Comparison of ENCODE assay signal across 8 cellular contexts in the genomic region with DNA sequence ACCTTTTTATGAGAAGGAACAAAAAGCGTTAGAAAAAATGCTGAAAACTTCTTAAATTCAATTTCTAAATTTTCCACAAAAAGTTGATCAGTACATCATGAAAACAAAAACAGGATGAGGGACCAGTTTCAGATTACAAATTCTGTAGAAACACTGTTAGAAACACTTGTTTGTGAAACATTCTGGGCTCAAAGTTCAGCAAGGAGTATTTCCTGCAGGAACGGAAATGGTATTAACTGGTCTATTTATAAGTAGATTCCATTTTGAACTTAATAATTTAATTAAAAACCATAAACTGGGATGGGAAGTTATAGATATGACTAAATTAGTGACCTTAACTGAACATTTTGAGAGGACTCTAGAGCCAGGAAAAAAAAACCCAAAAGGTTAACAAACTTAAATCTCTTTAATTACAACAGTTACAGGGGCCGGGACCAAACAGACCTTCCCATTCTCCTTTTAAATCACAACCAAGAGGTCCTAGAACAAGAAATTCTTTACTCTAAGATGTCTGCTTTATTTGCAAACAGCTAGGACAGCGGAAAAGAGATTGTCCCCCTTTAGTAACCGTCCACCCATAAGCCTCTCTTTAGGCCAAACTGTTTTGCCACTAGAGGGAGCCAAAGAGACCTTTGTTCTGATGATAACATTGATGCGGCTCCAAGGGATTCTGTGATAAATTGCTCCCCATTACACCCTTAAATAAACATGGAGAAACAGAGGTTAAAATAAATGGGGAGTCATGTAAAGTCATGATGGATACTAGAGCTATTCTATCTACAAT.
DNase-seq lines count a peak whose midpoint lies in the region; ATAC-seq and TF ChIP-seq lines count a peak whose summit lies in the region.

No MANE protein-coding gene starts in this region.

- H4K20me1 ChIP-seq in H9 (ENCODE audit: control insufficient read depth, insufficient read depth, insufficient read length) (no peaks in the 10 kb centered on the region), OCI-LY3 (ENCODE audit: insufficient read depth, low read length) (no peaks in the 10 kb centered on the region)

- no peak overlapping the region for H2BK15ac ChIP-seq in H9 (ENCODE audit: low read depth, low read length)

- H3K27me3 Mint-ChIP-seq in H9 (ENCODE audit: low read depth): no peaks in the 10 kb centered on the region
- no peaks in the 10 kb centered on the region for H3K27me3 Mint-ChIP-seq in endodermal cell (ENCODE audit: insufficient read depth)

- H3K23ac ChIP-seq in H9 (ENCODE audit: insufficient read length, low read depth, low read length): no peak overlapping the region

- no peak overlapping the region for H3K56ac ChIP-seq in H9 (ENCODE audit: insufficient read length, low read depth, low read length)

- H3K79me2 ChIP-seq in H9 (ENCODE audit: insufficient read depth, low read length): no peaks in the 10 kb centered on the region
- no peaks in the 10 kb centered on the region for H3K79me2 ChIP-seq in OCI-LY3 (ENCODE audit: low read length)

- H2BK12ac ChIP-seq in H9 (ENCODE audit: insufficient read length, low read depth, low read length): no peak overlapping the region

- H3K36me3 Mint-ChIP-seq in H9 (ENCODE audit: insufficient read depth in 1 of 3, low read depth in 3 of 3) (peaks cover 16 to 38% (median 23%) of the 10 kb centered on the region in 3 experiments), endodermal cell (ENCODE audit: low read depth) (peaks cover 25% of the 10 kb centered on the region)

- no peaks in the 10 kb centered on the region for H3K4me1 ChIP-seq in cardiac muscle cell (ENCODE audit: low read depth)
- H3K4me1 ChIP-seq in H9 (ENCODE audit: insufficient read depth, low read length): no peaks in the 10 kb centered on the region
- H3K4me1 ChIP-seq in OCI-LY3 (ENCODE audit: low read length): peaks cover 2% of the 10 kb centered on the region; the same call in 1 of the 2 replicates
- H3K4me1 ChIP-seq in endodermal cell (ENCODE audit: control insufficient read depth, insufficient read depth, low read length): no peaks in the 10 kb centered on the region
- no peaks in the 10 kb centered on the region for H3K4me1 ChIP-seq in psoas muscle

- peak; percentile 72 for TF ChIP-seq CTCF in cardiac muscle cell (IDR thresholded peaks at IDR 0.05; ENCODE audit: low read depth, low read length)
- peak; percentile 86 for TF ChIP-seq CTCF in H9 (conservative IDR thresholded peaks at IDR 0.05)
- TF ChIP-seq CTCF in OCI-LY3 (IDR thresholded peaks at IDR 0.05; ENCODE audit: low read depth, low read length): peak; percentile 89
- peak; percentile 96 for TF ChIP-seq CTCF in endodermal cell (conservative IDR thresholded peaks at IDR 0.05)
- peak; percentile 22 for TF ChIP-seq CTCF in psoas muscle (IDR thresholded peaks at IDR 0.05)

- intact Hi-C loops in Right ventricle myocardium inferior (cut with DNase I) (no loop called here), psoas muscle (cut with DNase I) (no loop called here)

- H3K4me3 ChIP-seq in cardiac muscle cell (no peak overlapping the region), OCI-LY3 (ENCODE audit: low read length) (no peak overlapping the region), endodermal cell (ENCODE audit: low read length) (no peak overlapping the region), psoas muscle (no peak overlapping the region)

- no peak overlapping the region for H3K14ac ChIP-seq in H9 (ENCODE audit: insufficient read depth, low read length)

- no peak overlapping the region for H3K4ac ChIP-seq in H9 (ENCODE audit: low read depth, low read length)

- DNase-seq in cardiac muscle cell (ENCODE audit: low read depth in 1 of 2, low spot score in 1 of 2) (peak; percentile 34 to 58), Right ventricle myocardium inferior (ENCODE audit: missing footprints) (no peak), H9 (peak; percentile 41), endodermal cell (peak; percentile 68), psoas muscle (no peak), DMS153 treated with DMSO at 0.1 percent for 48 hours (lab: John Stamatoyannopoulos, UW; ENCODE audit: unreplicated experiment) (no peak)

- H4K91ac ChIP-seq in H9 (ENCODE audit: insufficient read length, low read depth, low read length): no peak overlapping the region

- H4K5ac ChIP-seq in H9 (ENCODE audit: insufficient read length, low read depth, low read length): no peak overlapping the region

- no CpG with 5 or more reads among the region's 6 CpGs for WGBS in H9 (ENCODE audit: extremely low coverage, insufficient read length, low lambda C conversion rate)
- WGBS in endodermal cell (ENCODE audit: insufficient coverage in 1 of 2, insufficient read length in 1 of 2), 2 experiments: 83 to 95% methylated on average over 1 to 6 of the region's 6 CpGs
- 78 to 83% (median 81%) methylated on average over 6 of the region's 6 CpGs for WGBS in psoas muscle, 3 donors

- no peak overlapping the region for H3K4me3 Mint-ChIP-seq in H9
- H3K4me3 Mint-ChIP-seq in endodermal cell: no peak overlapping the region

- H3K4me2 ChIP-seq in H9 (ENCODE audit: insufficient read depth, insufficient read length, low read length) (no peak overlapping the region), OCI-LY3 (ENCODE audit: low read length) (no peak overlapping the region)

- H3K9me3 ChIP-seq in cardiac muscle cell (ENCODE audit: low read depth) (no peaks in the 10 kb centered on the region), H9 (ENCODE audit: control insufficient read depth, low read depth, low read length) (no peaks in the 10 kb centered on the region), OCI-LY3 (ENCODE audit: insufficient read depth, low read length) (peaks cover 3% of the 10 kb centered on the region), endodermal cell (ENCODE audit: control insufficient read depth, low read length) (peaks cover 49% of the 10 kb centered on the region), psoas muscle (peaks cover 8% of the 10 kb centered on the region)

- no peak overlapping the region for H4K8ac ChIP-seq in H9 (replicated peaks; ENCODE audit: insufficient read length, low read depth, low read length)

- no peak overlapping the region for H3K27ac Mint-ChIP-seq in H9
- H3K27ac Mint-ChIP-seq in endodermal cell: no peak overlapping the region

- no peak overlapping the region for H3K27ac ChIP-seq in cardiac muscle cell
- H3K27ac ChIP-seq in H9 (ENCODE audit: insufficient read length, low read depth, low read length): no peak overlapping the region
- H3K27ac ChIP-seq in OCI-LY3 (ENCODE audit: low read length): no peak overlapping the region
- no peak overlapping the region for H3K27ac ChIP-seq in endodermal cell (ENCODE audit: low read depth, low read length)
- H3K27ac ChIP-seq in psoas muscle: no peak overlapping the region

- H2AK5ac ChIP-seq in H9 (ENCODE audit: insufficient read length, low read length): no peak overlapping the region

- no peak overlapping the region for H2BK120ac ChIP-seq in H9 (ENCODE audit: low read depth, low read length, poor library complexity, severe bottlenecking)

- no peaks in the 10 kb centered on the region for H3K36me3 ChIP-seq in cardiac muscle cell
- H3K36me3 ChIP-seq in OCI-LY3 (replicated peaks; ENCODE audit: low read depth, low read length): no peaks in the 10 kb centered on the region
- no peaks in the 10 kb centered on the region for H3K36me3 ChIP-seq in endodermal cell (ENCODE audit: control insufficient read depth, insufficient read depth, low read length)
- no peaks in the 10 kb centered on the region for H3K36me3 ChIP-seq in psoas muscle (ENCODE audit: insufficient read depth in 1 of 2, low read depth in 1 of 2)

- peaks cover 27 to 40% of the 10 kb centered on the region in 2 experiments for H3K9me3 Mint-ChIP-seq in H9
- H3K9me3 Mint-ChIP-seq in endodermal cell: peaks cover 46% of the 10 kb centered on the region

- H3K27me3 ChIP-seq in cardiac muscle cell: no peaks in the 10 kb centered on the region
- H3K27me3 ChIP-seq in H9 (ENCODE audit: insufficient read depth, low read length): no peaks in the 10 kb centered on the region
- 0 out of 2 replicates have a peak, but pooled peaks cover 6% of the 10 kb centered on the region for H3K27me3 ChIP-seq in OCI-LY3 (ENCODE audit: low read depth, low read length)
- no peaks in the 10 kb centered on the region for H3K27me3 ChIP-seq in endodermal cell (ENCODE audit: control insufficient read depth, insufficient read depth, low read length, poor library complexity, severe bottlenecking)
- H3K27me3 ChIP-seq in psoas muscle (ENCODE audit: insufficient read depth in 3 of 3, low read length in 2 of 3): peaks cover 0 to 2% (median 0%) of the 10 kb centered on the region in 3 donors

- no peak overlapping the region for H2BK5ac ChIP-seq in H9 (ENCODE audit: insufficient read length, low read length)

- no peaks in the 10 kb centered on the region for H3K79me1 ChIP-seq in H9 (ENCODE audit: insufficient read depth, low read depth, low read length, poor library complexity, severe bottlenecking)

- peaks cover 9 to 13% of the 10 kb centered on the region in 2 experiments for H3K4me1 Mint-ChIP-seq in H9
- peaks cover 7% of the 10 kb centered on the region for H3K4me1 Mint-ChIP-seq in endodermal cell

- no peak overlapping the region for H2AFZ ChIP-seq in H9 (ENCODE audit: low read length)
- H2AFZ ChIP-seq in OCI-LY3 (ENCODE audit: low read depth, low read length): 0 out of 2 replicates have a peak overlapping the region, but pooled peaks have one; percentile 23

- H3K18ac ChIP-seq in H9 (ENCODE audit: insufficient read length, low read depth, low read length): no peak overlapping the region

- H3K23me2 ChIP-seq in H9 (ENCODE audit: insufficient read length, low read depth, low read length, poor library complexity, severe bottlenecking): no peaks in the 10 kb centered on the region

- no peak for ATAC-seq in Right ventricle myocardium inferior
- no peak for ATAC-seq in psoas muscle
- no peak for ATAC-seq in GM21825 (IDR thresholded peaks at IDR 0.05; ENCODE audit: unreplicated experiment)

- H3T11ph ChIP-seq in H9 (ENCODE audit: low read length): no peak overlapping the region

- H3K9ac ChIP-seq in H9 (ENCODE audit: extremely low read depth, insufficient read length, low read length): no peak overlapping the region
- no peak overlapping the region for H3K9ac ChIP-seq in OCI-LY3 (ENCODE audit: low read length)
- H3K9ac ChIP-seq in endodermal cell (ENCODE audit: extremely low read depth, low read length, poor library complexity, severe bottlenecking): no peak overlapping the region

- no peak overlapping the region for H2BK20ac ChIP-seq in H9 (ENCODE audit: low read depth, low read length, poor library complexity, severe bottlenecking)

Comparison
In these comparisons a context has a peak if more than half of its experiments do, and no peak if none do; other contexts are left out.
1. DNase-seq: peak in cardiac muscle cell (2 of 2), H9 (single experiment) and endodermal cell (single experiment); none in Right ventricle myocardium inferior (single experiment), psoas muscle (0 of 2) and DMS153 treated with DMSO at 0.1 percent for 48 hours (single experiment).
2. CTCF ChIP-seq: peak in every context shown above with its lines; median percentile 96 in endodermal cell; 89 in OCI-LY3; 86 in H9; 72 in cardiac muscle cell; 22 in psoas muscle.